1 cellular context compared by ENCODE assay signal in genomic region chr21:45283611-45284455, GRCh38.
A peak's percentile ranks its signal among the peaks of the same experiment; 100 is the strongest.
TF ChIP-seq lines count a peak whose summit lies in the region.

No MANE protein-coding gene starts in this region.

TF ChIP-seq in HepG2, 621 proteins besides CTCF, POLR2A, EP300 and RAD21:
- TF ChIP-seq, protein P1, sequence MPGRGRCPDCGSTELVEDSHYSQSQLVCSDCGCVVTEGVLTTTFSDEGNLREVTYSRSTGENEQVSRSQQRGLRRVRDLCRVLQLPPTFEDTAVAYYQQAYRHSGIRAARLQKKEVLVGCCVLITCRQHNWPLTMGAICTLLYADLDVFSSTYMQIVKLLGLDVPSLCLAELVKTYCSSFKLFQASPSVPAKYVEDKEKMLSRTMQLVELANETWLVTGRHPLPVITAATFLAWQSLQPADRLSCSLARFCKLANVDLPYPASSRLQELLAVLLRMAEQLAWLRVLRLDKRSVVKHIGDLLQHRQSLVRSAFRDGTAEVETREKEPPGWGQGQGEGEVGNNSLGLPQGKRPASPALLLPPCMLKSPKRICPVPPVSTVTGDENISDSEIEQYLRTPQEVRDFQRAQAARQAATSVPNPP (CRISPR knock-in tag; IDR thresholded peaks at IDR 0.05): no peak
- peak; percentile 47; the same call in 1 of the 2 replicates for TF ChIP-seq RBFOX2 (IDR thresholded peaks at IDR 0.05; ENCODE audit: low read depth, low read length)
